9 cellular contexts compared by ENCODE assay signal in genomic region chr15:64009241-64009640, GRCh38. TPM values are rescaled to one million over a fixed set of nuclear protein-coding genes. Genes with fewer than 3 reads are reported as not detected.
A peak's percentile ranks its signal among the peaks of the same experiment; 100 is the strongest.
DNase-seq lines count a peak whose midpoint lies in the region; ATAC-seq and TF ChIP-seq lines count a peak whose summit lies in the region.
"Had no signal": no experiment of that assay in that cellular context is flagged by ENCODE, and none has a peak within 500 bp of the region (broad histone marks: within the 10 kb centered on the region; RNA-seq: fewer than 3 reads in every experiment).

No MANE protein-coding gene starts in this region.

- peak overlapping the region in 7 of 8 donors; percentile 34 to 84 (median 63) for H3K27ac ChIP-seq in spleen
- H3K27ac ChIP-seq: adrenal gland had no signal

- ATAC-seq in Right ventricle myocardium superior (ENCODE audit: poor library complexity), result peak; percentile 66
- ATAC-seq in GM18861 (IDR thresholded peaks at IDR 0.05; ENCODE audit: unreplicated experiment), result no peak

- H3K27me3 ChIP-seq in spleen (replicated peaks in 1 of 7), result no peaks in the 10 kb centered on the region
- H3K27me3 ChIP-seq: adrenal gland had no signal

- H3K36me3 Mint-ChIP-seq in HFFc6 (ENCODE audit: low read depth), result no peaks in the 10 kb centered on the region
- peaks cover 2% of the 10 kb centered on the region for H3K36me3 Mint-ChIP-seq in activated CD4-positive, alpha-beta T cell treated with anti-CD3 and anti-CD28 coated beads, Interleukin-2, amount 10 ng/mL, durations not matched to agents 7 days and 5 days (ENCODE audit: low read depth)

- POLR2A ChIA-PET in activated CD4-positive, alpha-beta T cell treated with anti-CD3 and anti-CD28 coated beads, Interleukin-2, amount 10 ng/mL, durations not matched to agents 7 days and 5 days (lab: Charles Lee), result interaction anchor here (0.6 kb wide), 1 partner anchor 119 kb away, joined by 4 read pairs; no protein-coding TSS in a partner anchor

- TF ChIP-seq CTCF in HFFc6 (IDR thresholded peaks at IDR 0.05), result no peak
- TF ChIP-seq CTCF in spleen (IDR thresholded peaks at IDR 0.05 in 8 of 11, conservative IDR thresholded peaks at IDR 0.05 in 3 of 11), result no peak

- H3K4me3 Mint-ChIP-seq in HFFc6, result no peak overlapping the region; the same call in 1 of the 2 replicates
- no peak overlapping the region for H3K4me3 Mint-ChIP-seq in activated CD4-positive, alpha-beta T cell treated with anti-CD3 and anti-CD28 coated beads, Interleukin-2, amount 10 ng/mL, durations not matched to agents 7 days and 5 days

- no peaks in the 10 kb centered on the region for H3K9me3 ChIP-seq in spleen
- H3K9me3 ChIP-seq: adrenal gland had no signal

- peaks cover 17 to 85% (median 59%) of the 10 kb centered on the region in 6 donors for H3K4me1 ChIP-seq in spleen

- CTCF ChIA-PET in activated CD4-positive, alpha-beta T cell treated with anti-CD3 and anti-CD28 coated beads, Interleukin-2, amount 10 ng/mL, durations not matched to agents 7 days and 5 days (lab: Charles Lee), result interaction anchor here (0.5 to 3.4 kb wide), 9 partner anchors 11 to 489 kb away, joined by 3 to 13 read pairs (median 4); partner anchors contain the start of gene DAPK2

- H3K27ac Mint-ChIP-seq in HFFc6, result peak overlapping the region; percentile 44; the same call in 1 of the 2 replicates
- peak overlapping the region; percentile 93 for H3K27ac Mint-ChIP-seq in activated CD4-positive, alpha-beta T cell treated with anti-CD3 and anti-CD28 coated beads, Interleukin-2, amount 10 ng/mL, durations not matched to agents 7 days and 5 days

- no peaks in the 10 kb centered on the region for H3K9me3 Mint-ChIP-seq in HFFc6
- no peaks in the 10 kb centered on the region for H3K9me3 Mint-ChIP-seq in activated CD4-positive, alpha-beta T cell treated with anti-CD3 and anti-CD28 coated beads, Interleukin-2, amount 10 ng/mL, durations not matched to agents 7 days and 5 days

- DNase-seq in HFFc6 (no peak), Right ventricle myocardium superior (peak; percentile 80), spleen (no peak), SK-N-DZ (ENCODE audit: low spot score) (no peak), MV-4-11 (lab: John Stamatoyannopoulos, UW) (no peak)
- DNase-seq in activated CD4-positive, alpha-beta T cell treated with anti-CD3 and anti-CD28 coated beads, Interleukin-2, amount 10 ng/mL, durations not matched to agents 7 days and 5 days, result no peak
- DNase-seq: adrenal gland had no signal

- 64 to 85% (median 69%) methylated on average over 2 of the region's 2 CpGs for WGBS in spleen, 5 donors

- no peaks in the 10 kb centered on the region for H3K36me3 ChIP-seq in spleen
- H3K36me3 ChIP-seq: adrenal gland had no signal

- intact Hi-C loops in Right ventricle myocardium superior (cut with DNase I), result no loop called here
- intact Hi-C loops in spleen (cut with DNase I; ENCODE audit: low total_unique reads), result no loop called here

- peaks cover 5% of the 10 kb centered on the region; the same call in 1 of the 2 replicates for H3K27me3 Mint-ChIP-seq in HFFc6 (ENCODE audit: insufficient read depth)
- no peaks in the 10 kb centered on the region for H3K27me3 Mint-ChIP-seq in activated CD4-positive, alpha-beta T cell treated with anti-CD3 and anti-CD28 coated beads, Interleukin-2, amount 10 ng/mL, durations not matched to agents 7 days and 5 days

- no peak overlapping the region for H3K4me3 ChIP-seq in spleen
- H3K4me3 ChIP-seq: adrenal gland, smooth muscle cell had no signal

- TF ChIP-seq POLR2A in spleen (IDR thresholded peaks at IDR 0.05), result no peak

- H3K4me1 Mint-ChIP-seq in HFFc6 (ENCODE audit: low read depth), result peaks cover 56% of the 10 kb centered on the region
- peaks cover 65% of the 10 kb centered on the region for H3K4me1 Mint-ChIP-seq in activated CD4-positive, alpha-beta T cell treated with anti-CD3 and anti-CD28 coated beads, Interleukin-2, amount 10 ng/mL, durations not matched to agents 7 days and 5 days

RNA-seq across cellular contexts. Expression of gene DAPK2, which starts 37.0 kb away (rescaled TPM):
- total RNA-seq in HFFc6 (2021; fragmentation: NEBNext Ultra II Directional; extraction: Animal tissue kit (Norgen Biotek cat#: 25700)), result 1 to 10 TPM; 2.1 to 5.7 (median 5.1) TPM
- total RNA-seq in activated CD4-positive, alpha-beta T cell treated with anti-CD3 and anti-CD28 coated beads, Interleukin-2, amount 10 ng/mL, durations not matched to agents 7 days and 5 days, result under 1 TPM; 0.83 to 0.87 TPM
- total RNA-seq in Right ventricle myocardium superior (48.2 TPM), spleen (10 to 100 TPM; 12.2 to 38.3 (median 20.6) TPM)
- 1 to 10 TPM; 4.9 to 7.6 (median 6.0) TPM for polyA plus RNA-seq in spleen
- polyA plus RNA-seq in SK-N-DZ (2014; cell fraction: cytosol; rRNA removed), result 0.28 and 0.65 TPM in 2 replicates
- polyA plus RNA-seq in SK-N-DZ (2014; cell fraction: nucleus; rRNA removed), result 0.62 and 0.67 TPM in 2 replicates
- total RNA-seq: smooth muscle cell had no signal
- polyA plus RNA-seq: smooth muscle cell had no signal
